Comparison of ENCODE assay signal across 8 cellular contexts in genomic region chr2:213806125-213806726, GRCh38.
DNase-seq lines count a peak whose midpoint lies in the region; ATAC-seq and TF ChIP-seq lines count a peak whose summit lies in the region.

No MANE protein-coding gene starts in this region.

- H3K9me3 Mint-ChIP-seq in stimulated activated naive B cell treated with anti-CD40 and anti-IgM and Interleukin-4, amounts not matched to agents 10 μg/mL and 1 μg/mL and 100 μg/mL, for 72 hours, result no peaks in the 10 kb centered on the region

- POLR2A ChIA-PET in A673 (lab: Charles Lee; ENCODE audit: low non-redundant PET), result no interaction called here

- no peaks in the 10 kb centered on the region for H3K4me1 ChIP-seq in A673 (ENCODE audit: insufficient read depth, low read length, poor library complexity, severe bottlenecking)

- no peaks in the 10 kb centered on the region for H3K4me1 Mint-ChIP-seq in stimulated activated naive B cell treated with anti-CD40 and anti-IgM and Interleukin-4, amounts not matched to agents 10 μg/mL and 1 μg/mL and 100 μg/mL, for 72 hours

- no TSS peak for BruUV-seq in A673 (replicated peaks; lab: Mats Ljungman, UMichigan)

- intact Hi-C loops in A673 (cut with micrococcal nuclease; ENCODE audit: unreplicated experiment), result loop anchor here (5.0 to 10.0 kb wide), 2 partner anchors 126 to 1199 kb away; no protein-coding TSS in a partner anchor

- H3K4me3 Mint-ChIP-seq in stimulated activated naive B cell treated with anti-CD40 and anti-IgM and Interleukin-4, amounts not matched to agents 10 μg/mL and 1 μg/mL and 100 μg/mL, for 72 hours, result no peak overlapping the region

- H3K4me3 ChIP-seq in A673 (ENCODE audit: low read depth, low read length, poor library complexity, severe bottlenecking) (no peak overlapping the region), WERI-Rb-1 (ENCODE audit: low read depth, low read length) (no peak overlapping the region)

- DNase-seq in A673 (ENCODE audit: low spot score), result peak; percentile 42
- DNase-seq in RKO (ENCODE audit: low spot score), result peak; percentile 54
- DNase-seq in glomerular endothelial cell (ENCODE audit: extremely low read depth, low read depth, low spot score), result peak; percentile 1
- no peak for DNase-seq in substantia nigra (lab: John Stamatoyannopoulos, UW)
- no peak for DNase-seq in stimulated activated naive B cell treated with anti-CD40 and anti-IgM and Interleukin-4, amounts not matched to agents 10 μg/mL and 1 μg/mL and 100 μg/mL, for 72 hours
- no peak for DNase-seq in WERI-Rb-1
- DNase-seq in retina, result no peak

- no peaks in the 10 kb centered on the region for H3K36me3 Mint-ChIP-seq in stimulated activated naive B cell treated with anti-CD40 and anti-IgM and Interleukin-4, amounts not matched to agents 10 μg/mL and 1 μg/mL and 100 μg/mL, for 72 hours

- no peaks in the 10 kb centered on the region for H3K36me3 ChIP-seq in A673 (ENCODE audit: insufficient read depth, low read length, poor library complexity, severe bottlenecking)
- no peaks in the 10 kb centered on the region for H3K36me3 ChIP-seq in WERI-Rb-1

- H3K27me3 ChIP-seq in A673 (replicated peaks; ENCODE audit: insufficient read depth, low read depth, low read length, poor library complexity) (no peaks in the 10 kb centered on the region), WERI-Rb-1 (ENCODE audit: insufficient read depth, low read depth, severe bottlenecking) (no peaks in the 10 kb centered on the region)

- H3K27me3 Mint-ChIP-seq in stimulated activated naive B cell treated with anti-CD40 and anti-IgM and Interleukin-4, amounts not matched to agents 10 μg/mL and 1 μg/mL and 100 μg/mL, for 72 hours, result no peaks in the 10 kb centered on the region

- ATAC-seq in GM18519 (IDR thresholded peaks at IDR 0.05; ENCODE audit: low FRiP score, unreplicated experiment), result peak; percentile 55
- ATAC-seq in stimulated activated naive B cell treated with anti-CD40 and anti-IgM and Interleukin-4, amounts not matched to agents 10 μg/mL and 1 μg/mL and 100 μg/mL, for 72 hours (replicated peaks), result no peak

- TF ChIP-seq CTCF in A673 (conservative IDR thresholded peaks at IDR 0.05; ENCODE audit: low read depth, low read length) (peak; percentile 64), WERI-Rb-1 (IDR thresholded peaks at IDR 0.05; ENCODE audit: low read depth, low read length) (no peak)

- H3K9me3 ChIP-seq in A673 (ENCODE audit: low read depth, low read length, poor library complexity, severe bottlenecking) (no peaks in the 10 kb centered on the region), WERI-Rb-1 (ENCODE audit: severe bottlenecking) (no peaks in the 10 kb centered on the region)

- H3K27ac ChIP-seq in A673 (ENCODE audit: low read depth, low read length, poor library complexity, severe bottlenecking) (no peak overlapping the region), substantia nigra (ENCODE audit: low read depth, low read length, poor library complexity, severe bottlenecking) (no peak overlapping the region), WERI-Rb-1 (no peak overlapping the region)

- CTCF ChIA-PET in A673 (lab: Charles Lee), result no interaction called here

- no peak overlapping the region for H3K27ac Mint-ChIP-seq in stimulated activated naive B cell treated with anti-CD40 and anti-IgM and Interleukin-4, amounts not matched to agents 10 μg/mL and 1 μg/mL and 100 μg/mL, for 72 hours

Comparison
In these comparisons a context has a peak if more than half of its experiments do, and no peak if none do; other contexts are left out.
1. DNase-seq: peak in A673 (single experiment), RKO (single experiment) and glomerular endothelial cell (single experiment); none in substantia nigra (0 of 49), stimulated activated naive B cell treated with anti-CD40 and anti-IgM and Interleukin-4, amounts not matched to agents 10 μg/mL and 1 μg/mL and 100 μg/mL, for 72 hours (single experiment), WERI-Rb-1 (single experiment) and retina (single experiment).